ENCODE assay signal across 9 cellular contexts in the genomic region with DNA sequence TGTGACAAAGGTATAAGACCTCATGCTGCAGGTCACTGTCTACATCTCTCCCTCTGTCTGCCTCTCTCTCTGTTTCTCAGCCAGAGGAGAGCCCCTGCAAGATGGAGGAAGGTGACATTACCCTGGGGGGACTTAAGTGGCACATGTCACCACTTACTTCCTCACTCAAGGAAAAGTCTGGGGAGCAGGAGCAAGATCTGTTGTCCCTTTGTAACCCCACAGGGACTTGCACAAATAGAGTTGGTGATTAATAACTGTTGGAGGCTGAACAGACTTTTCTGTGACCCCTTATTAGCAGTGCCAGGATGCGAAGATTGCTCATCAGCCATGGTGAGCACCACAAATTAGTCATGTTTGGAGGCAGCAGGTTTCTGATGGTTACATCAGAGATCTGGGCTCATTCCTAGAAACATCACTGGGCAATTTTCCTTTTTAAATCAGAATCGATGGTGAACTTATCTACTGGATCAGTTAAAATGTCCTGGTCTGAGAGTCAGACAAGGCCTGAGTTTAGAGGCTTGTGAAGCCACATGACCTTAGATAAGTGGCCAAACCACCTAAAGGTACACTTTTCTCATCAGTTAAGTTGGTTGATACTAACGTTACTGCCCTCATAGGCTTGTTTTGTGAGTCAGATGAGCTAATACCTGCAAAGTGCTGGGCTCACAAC.
DNase-seq lines count a peak whose midpoint lies in the region; ATAC-seq, FAIRE-seq and TF ChIP-seq lines count a peak whose summit lies in the region.
"Had no signal": no experiment of that assay in that cellular context is flagged by ENCODE, and none has a peak within 500 bp of the region (broad histone marks: within the 10 kb centered on the region; RNA-seq: fewer than 3 reads in every experiment).

No MANE protein-coding gene starts in this region.

- H2BK15ac ChIP-seq in IMR-90 (ENCODE audit: low read depth, low read length), result peak overlapping the region; percentile 94; the same call in 2 of the 3 replicates

- H3K27me3 ChIP-seq in IMR-90 (ENCODE audit: control insufficient read depth, insufficient read depth, low read length), result no peaks in the 10 kb centered on the region
- no peaks in the 10 kb centered on the region for H3K27me3 ChIP-seq in bronchial epithelial cell (ENCODE audit: control insufficient read depth, insufficient read depth, low read length)
- no peaks in the 10 kb centered on the region for H3K27me3 ChIP-seq in gastrocnemius medialis

- FAIRE-seq in bronchial epithelial cell (lab: Jason Lieb, UNC), result peak; percentile 98

- H3K18ac ChIP-seq in IMR-90 (ENCODE audit: low read depth, low read length), result peak overlapping the region; percentile 97

- POLR2A ChIA-PET in IMR-90 (lab: Charles Lee; ENCODE audit: unreplicated experiment), result no interaction called here

- peak; percentile 50 for ATAC-seq in IMR-90 (ENCODE audit: low read depth)
- no peak for ATAC-seq in GM19328 (IDR thresholded peaks at IDR 0.05; ENCODE audit: unreplicated experiment)
- no peak for ATAC-seq in GM21515 (IDR thresholded peaks at IDR 0.05; ENCODE audit: unreplicated experiment)
- no peak for ATAC-seq in gastrocnemius medialis

- dilution Hi-C loops in IMR-90 (cut with HindIII; ENCODE audit: low sequenced_read_pairs, unreplicated experiment), result no loop called here

- H3K4me2 ChIP-seq in IMR-90 (ENCODE audit: low read depth, low read length), result peak overlapping the region; percentile 85

- H3K4me1 ChIP-seq in IMR-90 (ENCODE audit: control insufficient read depth, insufficient read depth, low read length) (peaks cover 16% of the 10 kb centered on the region), gastrocnemius medialis (no peaks in the 10 kb centered on the region)

- BruUV-seq in IMR-90 (replicated peaks; lab: Mats Ljungman, UMichigan), result no TSS peak

- no peaks in the 10 kb centered on the region for H3K27me3 Mint-ChIP-seq in progenitor cell of endocrine pancreas
- H3K27me3 Mint-ChIP-seq in activated T-helper 2 cell treated with anti-CD3 and anti-CD28 coated beads, Interferon-gamma antibody, Interleukin-2, Interleukin-4, amounts not matched to agents 10 μg/mL and 5 μg/mL and 100 μg/mL, durations not matched to agents 14 hours and 24 hours and 36 hours (ENCODE audit: low read depth), result peaks cover 6% of the 10 kb centered on the region

- H4K5ac ChIP-seq in IMR-90 (ENCODE audit: low read depth, low read length), result peak overlapping the region; percentile 87

- H3K4me3 ChIP-seq in GM12865 (ENCODE audit: low read depth, low read length), result no peak overlapping the region
- H3K4me3 ChIP-seq in IMR-90 (ENCODE audit: insufficient read depth, low read depth, low read length), result no peak overlapping the region
- no peak overlapping the region for H3K4me3 ChIP-seq in bronchial epithelial cell (ENCODE audit: low read depth, low read length)
- no peak overlapping the region for H3K4me3 ChIP-seq in gastrocnemius medialis

- H2AK5ac ChIP-seq in IMR-90 (ENCODE audit: low read depth, low read length), result peak overlapping the region; percentile 97

- H3K4ac ChIP-seq in IMR-90 (ENCODE audit: low read depth, low read length), result peak overlapping the region; percentile 99

- peak overlapping the region; percentile 98 for H3K23ac ChIP-seq in IMR-90 (ENCODE audit: low read depth, low read length)

- H3K9me3 Mint-ChIP-seq in progenitor cell of endocrine pancreas (ENCODE audit: low read depth), result peaks cover 1% of the 10 kb centered on the region
- H3K9me3 Mint-ChIP-seq in activated T-helper 2 cell treated with anti-CD3 and anti-CD28 coated beads, Interferon-gamma antibody, Interleukin-2, Interleukin-4, amounts not matched to agents 10 μg/mL and 5 μg/mL and 100 μg/mL, durations not matched to agents 14 hours and 24 hours and 36 hours, result no peaks in the 10 kb centered on the region

- no peaks in the 10 kb centered on the region for H4K20me1 ChIP-seq in IMR-90 (ENCODE audit: insufficient read depth, low read length)

- H2BK20ac ChIP-seq in IMR-90 (ENCODE audit: low read depth, low read length), result peak overlapping the region; percentile 100

- DNase-seq in GM12865 (ENCODE audit: low read depth), result peak; percentile 10
- peak; percentile 96 for DNase-seq in IMR-90
- DNase-seq in bronchial epithelial cell (ENCODE audit: low read depth), result peak; percentile 96
- DNase-seq in progenitor cell of endocrine pancreas (ENCODE audit: low spot score, unreplicated experiment), result no peak
- no peak for DNase-seq in activated T-helper 2 cell treated with anti-CD3 and anti-CD28 coated beads, Interferon-gamma antibody, Interleukin-2, Interleukin-4, amounts not matched to agents 10 μg/mL and 5 μg/mL and 100 μg/mL, durations not matched to agents 14 hours and 24 hours and 36 hours (ENCODE audit: low spot score)
- DNase-seq in gastrocnemius medialis, result no peak
- DNase-seq: occipital lobe had no signal

- peak overlapping the region; percentile 8 for H3K27ac Mint-ChIP-seq in progenitor cell of endocrine pancreas
- H3K27ac Mint-ChIP-seq in activated T-helper 2 cell treated with anti-CD3 and anti-CD28 coated beads, Interferon-gamma antibody, Interleukin-2, Interleukin-4, amounts not matched to agents 10 μg/mL and 5 μg/mL and 100 μg/mL, durations not matched to agents 14 hours and 24 hours and 36 hours, result no peak overlapping the region

- no peaks in the 10 kb centered on the region for H3K4me1 Mint-ChIP-seq in progenitor cell of endocrine pancreas (ENCODE audit: low read depth)
- no peaks in the 10 kb centered on the region for H3K4me1 Mint-ChIP-seq in activated T-helper 2 cell treated with anti-CD3 and anti-CD28 coated beads, Interferon-gamma antibody, Interleukin-2, Interleukin-4, amounts not matched to agents 10 μg/mL and 5 μg/mL and 100 μg/mL, durations not matched to agents 14 hours and 24 hours and 36 hours (ENCODE audit: low read depth)

- peak overlapping the region; percentile 79 to 92 for H4K8ac ChIP-seq in IMR-90 (ENCODE audit: low read depth in 2 of 2, low read length in 2 of 2)

- peak overlapping the region; percentile 95 for H3K14ac ChIP-seq in IMR-90 (replicated peaks; ENCODE audit: low read depth, low read length)

- no peaks in the 10 kb centered on the region for H3K36me3 ChIP-seq in IMR-90 (ENCODE audit: control insufficient read depth, insufficient read depth, low read length)
- no peaks in the 10 kb centered on the region for H3K36me3 ChIP-seq in bronchial epithelial cell (ENCODE audit: control insufficient read depth, insufficient read depth, low read length)
- no peaks in the 10 kb centered on the region for H3K36me3 ChIP-seq in gastrocnemius medialis

- H2AK9ac ChIP-seq in IMR-90 (replicated peaks; ENCODE audit: low read depth, low read length, poor library complexity), result peak overlapping the region; percentile 70

- no peaks in the 10 kb centered on the region for H3K36me3 Mint-ChIP-seq in progenitor cell of endocrine pancreas (ENCODE audit: insufficient read depth)
- no peaks in the 10 kb centered on the region for H3K36me3 Mint-ChIP-seq in activated T-helper 2 cell treated with anti-CD3 and anti-CD28 coated beads, Interferon-gamma antibody, Interleukin-2, Interleukin-4, amounts not matched to agents 10 μg/mL and 5 μg/mL and 100 μg/mL, durations not matched to agents 14 hours and 24 hours and 36 hours (ENCODE audit: low read depth)

- TF ChIP-seq RAD21 in IMR-90 (IDR thresholded peaks at IDR 0.05; ENCODE audit: low read length), result no peak

- in situ Hi-C loops in IMR-90 (cut with MboI; ENCODE audit: low sequenced_read_pairs) (no loop called here), gastrocnemius medialis (cut with MboI; ENCODE audit: low sequenced_read_pairs in 4 of 4) (no loop called here)

- peak overlapping the region; percentile 68 for H3K9ac ChIP-seq in IMR-90 (ENCODE audit: low read depth, low read length)

- H4K91ac ChIP-seq in IMR-90 (ENCODE audit: insufficient read depth, low read depth, low read length), result peak overlapping the region; percentile 99

- peak overlapping the region; percentile 10 for H2AFZ ChIP-seq in IMR-90 (replicated peaks; ENCODE audit: low read length, poor library complexity)

- no peaks in the 10 kb centered on the region for H3K79me1 ChIP-seq in IMR-90 (ENCODE audit: low read depth in 1 of 2, low read length in 2 of 2)

- intact Hi-C loops in IMR-90 (cut with micrococcal nuclease) (no loop called here), gastrocnemius medialis (cut with DNase I; ENCODE audit: low total_unique reads) (no loop called here)
- intact Hi-C loops in activated T-helper 2 cell treated with anti-CD3 and anti-CD28 coated beads, Interferon-gamma antibody, Interleukin-2, Interleukin-4, amounts not matched to agents 10 μg/mL and 5 μg/mL and 100 μg/mL, durations not matched to agents 14 hours and 24 hours and 36 hours (cut with micrococcal nuclease), result no loop called here

- H3K9me1 ChIP-seq in IMR-90 (ENCODE audit: insufficient read depth, low read length), result peaks cover 11% of the 10 kb centered on the region

- no peak for TF ChIP-seq CTCF in GM12865 (IDR thresholded peaks at IDR 0.05; ENCODE audit: insufficient read depth, low read depth, low read length, missing control alignments)
- no peak for TF ChIP-seq CTCF in IMR-90 (conservative IDR thresholded peaks at IDR 0.05; ENCODE audit: low read depth, low read length)
- no peak for TF ChIP-seq CTCF in bronchial epithelial cell (IDR thresholded peaks at IDR 0.05; ENCODE audit: insufficient read depth, low read length, severe bottlenecking)
- TF ChIP-seq CTCF in progenitor cell of endocrine pancreas (IDR thresholded peaks at IDR 0.05; ENCODE audit: unreplicated experiment), result no peak
- TF ChIP-seq CTCF in gastrocnemius medialis (IDR thresholded peaks at IDR 0.05 in 4 of 5, conservative IDR thresholded peaks at IDR 0.05 in 1 of 5), result no peak

- H3K9me3 ChIP-seq in IMR-90 (ENCODE audit: control insufficient read depth, insufficient read depth, low read length) (no peaks in the 10 kb centered on the region), gastrocnemius medialis (no peaks in the 10 kb centered on the region)

- H3K56ac ChIP-seq in IMR-90 (ENCODE audit: extremely low read depth, insufficient read depth, low read length), result peak overlapping the region; percentile 95

- peak overlapping the region; percentile 100 for H2BK120ac ChIP-seq in IMR-90 (ENCODE audit: low read depth, low read length)

- CTCF ChIA-PET in IMR-90 (lab: Yijun Ruan, JAX), result no interaction called here

- peak overlapping the region; percentile 91 for H3K27ac ChIP-seq in IMR-90 (ENCODE audit: insufficient read depth, low read length)
- no peak overlapping the region for H3K27ac ChIP-seq in gastrocnemius medialis

- H3K4me3 Mint-ChIP-seq in progenitor cell of endocrine pancreas (ENCODE audit: low read depth), result no peak overlapping the region
- H3K4me3 Mint-ChIP-seq in activated T-helper 2 cell treated with anti-CD3 and anti-CD28 coated beads, Interferon-gamma antibody, Interleukin-2, Interleukin-4, amounts not matched to agents 10 μg/mL and 5 μg/mL and 100 μg/mL, durations not matched to agents 14 hours and 24 hours and 36 hours (ENCODE audit: low read depth), result no peak overlapping the region

- TF ChIP-seq POLR2A in IMR-90 (IDR thresholded peaks at IDR 0.05; ENCODE audit: low read depth, low read length) (no peak), gastrocnemius medialis (IDR thresholded peaks at IDR 0.05) (no peak)

- no CpG with 5 or more reads among the region's 3 CpGs for WGBS in IMR-90 (ENCODE audit: extremely low coverage in 2 of 2, insufficient read length in 1 of 2), 2 experiments

- H2BK5ac ChIP-seq in IMR-90 (ENCODE audit: low read depth, low read length, poor library complexity, severe bottlenecking), result peak overlapping the region; percentile 98

TF ChIP-seq in IMR-90, 13 proteins besides CTCF, POLR2A, EP300 and RAD21 (continues in another document):
- peak; percentile 97 for TF ChIP-seq CEBPB (IDR thresholded peaks at IDR 0.05; ENCODE audit: low read depth, low read length)

Comparison
In these comparisons a context has a peak if more than half of its experiments do, and no peak if none do; other contexts are left out.
1. DNase-seq: peak in GM12865 (single experiment), IMR-90 (single experiment) and bronchial epithelial cell (single experiment); none in progenitor cell of endocrine pancreas (single experiment), activated T-helper 2 cell treated with anti-CD3 and anti-CD28 coated beads, Interferon-gamma antibody, Interleukin-2, Interleukin-4, amounts not matched to agents 10 μg/mL and 5 μg/mL and 100 μg/mL, durations not matched to agents 14 hours and 24 hours and 36 hours (single experiment) and gastrocnemius medialis (0 of 2).